ENCODE assay signal across 24 cellular contexts in the genomic region with DNA sequence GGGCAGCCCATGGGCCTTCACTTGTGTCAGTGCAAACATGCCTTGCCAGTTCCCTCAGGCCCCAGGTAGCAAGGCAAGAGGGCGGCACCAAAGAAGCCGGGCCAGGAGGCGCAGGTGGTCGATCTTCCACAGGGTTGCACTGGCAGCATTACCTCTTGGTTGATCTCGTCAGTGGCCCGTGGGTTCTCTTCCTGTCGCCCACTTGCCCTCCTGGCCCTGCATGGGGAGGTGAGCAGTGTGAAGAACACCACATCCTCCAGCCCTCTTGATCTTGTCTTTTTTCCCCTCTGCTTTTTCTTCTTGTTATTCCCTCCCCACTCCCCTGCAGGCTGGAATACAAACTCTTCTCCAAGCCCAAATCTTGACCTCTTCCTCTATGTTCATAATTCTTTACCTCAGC. TPM values are rescaled to one million over a fixed set of nuclear protein-coding genes. Genes with fewer than 3 reads are reported as not detected.
A peak's percentile ranks its signal among the peaks of the same experiment; 100 is the strongest.
DNase-seq lines count a peak whose midpoint lies in the region; ATAC-seq, FAIRE-seq and TF ChIP-seq lines count a peak whose summit lies in the region.
"Had no signal": no experiment of that assay in that cellular context is flagged by ENCODE, and none has a peak within 500 bp of the region (broad histone marks: within the 10 kb centered on the region; RNA-seq: fewer than 3 reads in every experiment).

No MANE protein-coding gene starts in this region.

- no peak overlapping the region for H3K4me3 Mint-ChIP-seq in activated CD4-positive, alpha-beta T cell treated with anti-CD3 and anti-CD28 coated beads, Interleukin-2, amount 10 ng/mL, durations not matched to agents 7 days and 5 days
- peak overlapping the region; percentile 42 for H3K4me3 Mint-ChIP-seq in stimulated activated effector memory CD8-positive, alpha-beta T cell treated with anti-CD3 and anti-CD28 coated beads, Interleukin-12 subunit alpha, Interleukin-12 subunit beta, amount 100 ng/mL, for 72 hours

- no peak overlapping the region for H3K18ac ChIP-seq in H1 (ENCODE audit: extremely low read depth, low read length)

- ATAC-seq in stimulated activated effector memory CD8-positive, alpha-beta T cell treated with anti-CD3 and anti-CD28 coated beads, Interleukin-12 subunit alpha, Interleukin-12 subunit beta, amount 100 ng/mL, for 72 hours = peak; percentile 57

- H3K9ac ChIP-seq in H1 (replicated peaks in 1 of 4; ENCODE audit: extremely low read depth in 1 of 4, low read depth in 3 of 4, low read length in 3 of 4) = no peak overlapping the region

- no peak overlapping the region for H3K4ac ChIP-seq in H1 (replicated peaks; ENCODE audit: insufficient read length, low read depth, low read length)

- no peaks in the 10 kb centered on the region; a peak in 1 of 8 replicates for H3K36me3 ChIP-seq in H1 (ENCODE audit: control insufficient read depth in 2 of 4, insufficient read depth in 4 of 4, low read length in 3 of 4)
- H3K36me3 ChIP-seq: BE2C, MG63 had no signal

- H2BK120ac ChIP-seq in H1 (replicated peaks; ENCODE audit: low read depth, low read length) = no peak overlapping the region

- TF ChIP-seq CTCF in H1 (IDR thresholded peaks at IDR 0.05; ENCODE audit: control extremely low read depth in 1 of 3, insufficient read depth in 1 of 3, low read depth in 1 of 3, low read length in 3 of 3) = no peak

- H4K8ac ChIP-seq in H1 (ENCODE audit: extremely low read depth, insufficient read depth, low read length) = no peak overlapping the region

- WGBS in H1 (ENCODE audit: extremely low coverage in 1 of 2, insufficient coverage in 1 of 2, insufficient read length in 1 of 2, insufficient replicate concordance in 2 of 2, low coverage in 1 of 2, low lambda C conversion rate in 2 of 2, missing lambda C conversion rate in 1 of 2), 2 experiments = 95% methylated on average over 7 of the region's 7 CpGs; no CpG with 5 or more reads in 1 of the 2 experiments

- H2BK15ac ChIP-seq in H1 (ENCODE audit: low read length) = no peak overlapping the region

- peak overlapping the region; percentile 52 for H3K27ac Mint-ChIP-seq in activated CD4-positive, alpha-beta T cell treated with anti-CD3 and anti-CD28 coated beads, Interleukin-2, amount 10 ng/mL, durations not matched to agents 7 days and 5 days
- H3K27ac Mint-ChIP-seq in stimulated activated effector memory CD8-positive, alpha-beta T cell treated with anti-CD3 and anti-CD28 coated beads, Interleukin-12 subunit alpha, Interleukin-12 subunit beta, amount 100 ng/mL, for 72 hours = peak overlapping the region; percentile 90

- H3K79me2 ChIP-seq in H1 (ENCODE audit: control insufficient read depth in 1 of 2, insufficient read depth in 2 of 2, low read length in 2 of 2) = 0 out of 4 replicates have a peak, but pooled peaks cover 0 to 4% of the 10 kb centered on the region in 2 experiments

- H3K4me2 ChIP-seq in H1 (ENCODE audit: insufficient read depth in 1 of 2, low read depth in 2 of 2, low read length in 2 of 2) = no peak overlapping the region
- H3K4me2 ChIP-seq: PC-9 had no signal

- H3K4me3 ChIP-seq in Jurkat, Clone E6-1 (ENCODE audit: low read length) = no peak overlapping the region
- no peak overlapping the region for H3K4me3 ChIP-seq in H1 (ENCODE audit: extremely low read depth in 1 of 4, insufficient read depth in 2 of 4, low read depth in 3 of 4, low read length in 4 of 4)
- H3K4me3 ChIP-seq: MG63, PC-9 had no signal

- no peak overlapping the region for H2AK5ac ChIP-seq in H1 (ENCODE audit: low read depth, low read length)

- H2BK5ac ChIP-seq in H1 (ENCODE audit: low read depth, low read length) = no peak overlapping the region

- peaks cover 10% of the 10 kb centered on the region for H3K23me2 ChIP-seq in H1 (ENCODE audit: low read depth, low read length)

- H3K9me3 Mint-ChIP-seq in activated CD4-positive, alpha-beta T cell treated with anti-CD3 and anti-CD28 coated beads, Interleukin-2, amount 10 ng/mL, durations not matched to agents 7 days and 5 days = no peaks in the 10 kb centered on the region
- H3K9me3 Mint-ChIP-seq in stimulated activated effector memory CD8-positive, alpha-beta T cell treated with anti-CD3 and anti-CD28 coated beads, Interleukin-12 subunit alpha, Interleukin-12 subunit beta, amount 100 ng/mL, for 72 hours = no peaks in the 10 kb centered on the region

- H2AFZ ChIP-seq in H1 (ENCODE audit: low read length) = no peak overlapping the region
- H2AFZ ChIP-seq: PC-9 had no signal

- H3K23ac ChIP-seq in H1 (ENCODE audit: insufficient read length) = no peak overlapping the region

- no peaks in the 10 kb centered on the region for H3K36me3 Mint-ChIP-seq in activated CD4-positive, alpha-beta T cell treated with anti-CD3 and anti-CD28 coated beads, Interleukin-2, amount 10 ng/mL, durations not matched to agents 7 days and 5 days (ENCODE audit: low read depth)
- no peaks in the 10 kb centered on the region for H3K36me3 Mint-ChIP-seq in stimulated activated effector memory CD8-positive, alpha-beta T cell treated with anti-CD3 and anti-CD28 coated beads, Interleukin-12 subunit alpha, Interleukin-12 subunit beta, amount 100 ng/mL, for 72 hours
- H3K36me3 Mint-ChIP-seq: CD4-positive, alpha-beta memory T cell had no signal

- no peak overlapping the region for H3K27ac ChIP-seq in H1 (ENCODE audit: low read depth, low read length)
- H3K27ac ChIP-seq: PC-9, RWPE1 had no signal

- H3K4me1 Mint-ChIP-seq in activated CD4-positive, alpha-beta T cell treated with anti-CD3 and anti-CD28 coated beads, Interleukin-2, amount 10 ng/mL, durations not matched to agents 7 days and 5 days = peaks cover 17% of the 10 kb centered on the region
- H3K4me1 Mint-ChIP-seq in stimulated activated effector memory CD8-positive, alpha-beta T cell treated with anti-CD3 and anti-CD28 coated beads, Interleukin-12 subunit alpha, Interleukin-12 subunit beta, amount 100 ng/mL, for 72 hours = peaks cover 19% of the 10 kb centered on the region

- no peak for TF ChIP-seq EP300 in H1 (IDR thresholded peaks at IDR 0.05; ENCODE audit: borderline replicate concordance in 1 of 2, low read depth in 2 of 2, low read length in 2 of 2)

- 0 out of 4 replicates have a peak, but pooled peaks cover 0 to 5% of the 10 kb centered on the region in 2 experiments for H3K9me3 ChIP-seq in H1 (ENCODE audit: insufficient read depth in 2 of 2, low read depth in 1 of 2, low read length in 1 of 2)
- H3K9me3 ChIP-seq: BE2C, MG63 had no signal

- H3K79me1 ChIP-seq in H1 (ENCODE audit: low read depth, low read length) = no peaks in the 10 kb centered on the region

- POLR2A ChIA-PET in activated CD4-positive, alpha-beta T cell treated with anti-CD3 and anti-CD28 coated beads, Interleukin-2, amount 10 ng/mL, durations not matched to agents 7 days and 5 days (lab: Charles Lee) = no interaction called here
- POLR2A ChIA-PET in H1 (lab: Charles Lee; ENCODE audit: partially characterized antibody) = no interaction called here

- no peak overlapping the region for H2BK20ac ChIP-seq in H1 (ENCODE audit: low read length)

- peaks cover 0 to 4% (median 1%) of the 10 kb centered on the region in 4 experiments; a peak in 3 of 7 replicates for H3K4me1 ChIP-seq in H1 (replicated peaks in 1 of 4; ENCODE audit: control insufficient read depth in 3 of 4, insufficient read depth in 4 of 4, low read length in 3 of 4)
- H3K4me1 ChIP-seq: BE2C had no signal

- no peak overlapping the region for H3K14ac ChIP-seq in H1 (ENCODE audit: insufficient read length)

- H4K20me1 ChIP-seq in H1 (replicated peaks in 1 of 2; ENCODE audit: control insufficient read depth in 1 of 2, insufficient read depth in 2 of 2, low read length in 2 of 2) = peaks cover 0 to 5% of the 10 kb centered on the region in 2 experiments

- no peak overlapping the region for H2BK12ac ChIP-seq in H1 (ENCODE audit: low read depth, low read length)

- no peak for TF ChIP-seq RAD21 in H1 (IDR thresholded peaks at IDR 0.05 in 1 of 2, conservative IDR thresholded peaks at IDR 0.05 in 1 of 2; ENCODE audit: low read depth in 2 of 2, low read length in 2 of 2)

- peak overlapping the region; percentile 61 for H4K91ac ChIP-seq in H1 (replicated peaks; ENCODE audit: insufficient read length, low read length)

- CTCF ChIA-PET in activated CD4-positive, alpha-beta T cell treated with anti-CD3 and anti-CD28 coated beads, Interleukin-2, amount 10 ng/mL, durations not matched to agents 7 days and 5 days (lab: Charles Lee) = no interaction called here
- CTCF ChIA-PET in H1 (lab: Charles Lee; ENCODE audit: partially characterized antibody) = interaction anchor here (1.2 kb wide), 1 partner anchor 13 kb away, joined by 4 read pairs; no protein-coding TSS in a partner anchor

- peaks cover 5% of the 10 kb centered on the region for H3K27me3 Mint-ChIP-seq in activated CD4-positive, alpha-beta T cell treated with anti-CD3 and anti-CD28 coated beads, Interleukin-2, amount 10 ng/mL, durations not matched to agents 7 days and 5 days

- TF ChIP-seq POLR2A in H1 (IDR thresholded peaks at IDR 0.05; ENCODE audit: control extremely low read depth in 1 of 2, low read depth in 2 of 2, low read length in 2 of 2) = no peak

- DNase-seq in activated CD4-positive, alpha-beta T cell treated with anti-CD3 and anti-CD28 coated beads, Interleukin-2, amount 10 ng/mL, durations not matched to agents 7 days and 5 days = no peak
- DNase-seq in activated CD4-positive, alpha-beta T cell treated with anti-CD3 and anti-CD28 coated beads, Interleukin-2, amount 50 U/mL, for 4 hours = no peak
- DNase-seq in Jurkat, Clone E6-1 (ENCODE audit: low read depth, low spot score) = peak; percentile 28
- DNase-seq in H1 (ENCODE audit: low read depth in 1 of 2, low spot score in 2 of 2) = no peak
- DNase-seq in stimulated activated effector memory CD8-positive, alpha-beta T cell treated with anti-CD3 and anti-CD28 coated beads, Interleukin-12 subunit alpha, Interleukin-12 subunit beta, amount 100 ng/mL, for 72 hours (ENCODE audit: low spot score in 2 of 2) = no peak
- DNase-seq in D341Med (ENCODE audit: low spot score) = no peak
- no peak for DNase-seq in 8988T
- DNase-seq: BE2C; CD4-positive, alpha-beta memory T cell; DMS79; GOT3; Karpas-422; MG63; NCI-H1048; NCI-H1436; NCI-H1930; NCI-H226; NCI-H524 treated with DMSO at 0.1 percent for 48 hours; PC-9; SIG-M5 had no signal

- peaks cover 0 to 7% (median 0%) of the 10 kb centered on the region in 4 experiments; a peak in 2 of 7 replicates for H3K27me3 ChIP-seq in H1 (replicated peaks in 1 of 4; ENCODE audit: control insufficient read depth in 3 of 4, extremely low read depth in 1 of 4, insufficient read depth in 3 of 4, low read length in 3 of 4)
- H3K27me3 ChIP-seq: BE2C, MG63 had no signal

- no peak for FAIRE-seq in H1 (lab: Jason Lieb, UNC)
- FAIRE-seq: A204.1, D721Med had no signal

- H3K56ac ChIP-seq in H1 (replicated peaks; ENCODE audit: insufficient read length, low read depth, low read length) = no peak overlapping the region

- no peak overlapping the region for H4K5ac ChIP-seq in H1 (ENCODE audit: insufficient read length, low read depth, low read length)

RNA-seq across cellular contexts. Expression of a gene that starts 3.0 kb away (rescaled TPM):
- not detected for total RNA-seq in activated CD4-positive, alpha-beta T cell treated with anti-CD3 and anti-CD28 coated beads, Interleukin-2, amount 10 ng/mL, durations not matched to agents 7 days and 5 days
- not detected for polyA plus RNA-seq in Jurkat, Clone E6-1 (2012; ENCODE audit: insufficient read depth, insufficient read length)
- total RNA-seq in H1 (2021; fragmentation: NEBNext Ultra II Directional; extraction: Animal tissue kit (Norgen Biotek cat#: 25700)) = not detected in 2 replicates
- 0.72 and 2.0 TPM in 2 replicates for polyA plus RNA-seq in H1 (2011; rRNA removed)
- polyA plus RNA-seq in H1 (2011; cell fraction: cytosol; rRNA removed) = 1.2 TPM
- 0.81 TPM for polyA plus RNA-seq in H1 (2011; cell fraction: nucleus; rRNA removed)
- polyA plus RNA-seq in H1 (2012, experiment 1 of 2) = 0.79 to 2.8 TPM (median 2.4 TPM) in 4 replicates
- polyA plus RNA-seq in H1 (2012, experiment 2 of 2) = not detected
- not detected for polyA plus RNA-seq in H1 (2013, experiment 1 of 2)
- 0.22 TPM for polyA plus RNA-seq in H1 (2013, experiment 2 of 2)
- not detected in 2 replicates for polyA minus RNA-seq in H1 (2011; rRNA and poly(A)+ RNA removed)
- not detected for polyA minus RNA-seq in H1 (2011; cell fraction: cytosol; rRNA and poly(A)+ RNA removed)
- polyA minus RNA-seq in H1 (2011; cell fraction: nucleus; rRNA and poly(A)+ RNA removed) = not detected
- total RNA-seq: CD4-positive, alpha-beta memory T cell; HT-29; PC-9 had no signal
- polyA plus RNA-seq: CD4-positive, alpha-beta memory T cell had no signal

RNA-seq across cellular contexts. Expression of a gene that starts 16.2 kb away (rescaled TPM):
- total RNA-seq in activated CD4-positive, alpha-beta T cell treated with anti-CD3 and anti-CD28 coated beads, Interleukin-2, amount 10 ng/mL, durations not matched to agents 7 days and 5 days = not detected
- not detected for polyA plus RNA-seq in Jurkat, Clone E6-1 (2012; ENCODE audit: insufficient read depth, insufficient read length)
- not detected in 2 replicates for total RNA-seq in H1 (2021; fragmentation: NEBNext Ultra II Directional; extraction: Animal tissue kit (Norgen Biotek cat#: 25700))
- not detected in 2 replicates for polyA plus RNA-seq in H1 (2011; rRNA removed)
- not detected for polyA plus RNA-seq in H1 (2011; cell fraction: cytosol; rRNA removed)
- not detected for polyA plus RNA-seq in H1 (2011; cell fraction: nucleus; rRNA removed)
- not detected in 4 replicates for polyA plus RNA-seq in H1 (2012, experiment 1 of 2)
- not detected for polyA plus RNA-seq in H1 (2012, experiment 2 of 2)
- not detected for polyA plus RNA-seq in H1 (2013, experiment 1 of 2)
- polyA plus RNA-seq in H1 (2013, experiment 2 of 2) = not detected
- not detected in 2 replicates for polyA minus RNA-seq in H1 (2011; rRNA and poly(A)+ RNA removed)
- polyA minus RNA-seq in H1 (2011; cell fraction: cytosol; rRNA and poly(A)+ RNA removed) = not detected
- polyA minus RNA-seq in H1 (2011; cell fraction: nucleus; rRNA and poly(A)+ RNA removed) = not detected
- total RNA-seq: CD4-positive, alpha-beta memory T cell; HT-29; PC-9 had no signal
- polyA plus RNA-seq: CD4-positive, alpha-beta memory T cell had no signal

RNA-seq across cellular contexts. Expression of a gene that starts 34.4 kb away (rescaled TPM):
- 10 to 100 TPM; 14.9 to 15.4 TPM for total RNA-seq in activated CD4-positive, alpha-beta T cell treated with anti-CD3 and anti-CD28 coated beads, Interleukin-2, amount 10 ng/mL, durations not matched to agents 7 days and 5 days
- 8.5 TPM for polyA plus RNA-seq in Jurkat, Clone E6-1 (2012; ENCODE audit: insufficient read depth, insufficient read length)
- 12.3 and 12.8 TPM in 2 replicates for total RNA-seq in H1 (2021; fragmentation: NEBNext Ultra II Directional; extraction: Animal tissue kit (Norgen Biotek cat#: 25700))
- polyA plus RNA-seq in H1 (2011; rRNA removed) = 3.5 and 6.2 TPM in 2 replicates
- 9.2 TPM for polyA plus RNA-seq in H1 (2011; cell fraction: cytosol; rRNA removed)
- 4.4 TPM for polyA plus RNA-seq in H1 (2011; cell fraction: nucleus; rRNA removed)
- polyA plus RNA-seq in H1 (2012, experiment 1 of 2) = 6.8 to 9.9 TPM (median 8.6 TPM) in 4 replicates
- polyA plus RNA-seq in H1 (2012, experiment 2 of 2) = 0.73 TPM
- 6.0 TPM for polyA plus RNA-seq in H1 (2013, experiment 1 of 2)
- polyA plus RNA-seq in H1 (2013, experiment 2 of 2) = 5.6 TPM
- 7.5 and 9.9 TPM in 2 replicates for polyA minus RNA-seq in H1 (2011; rRNA and poly(A)+ RNA removed)
- 7.9 TPM for polyA minus RNA-seq in H1 (2011; cell fraction: cytosol; rRNA and poly(A)+ RNA removed)
- polyA minus RNA-seq in H1 (2011; cell fraction: nucleus; rRNA and poly(A)+ RNA removed) = 18.6 TPM

RNA-seq across cellular contexts. Expression of a gene that starts 35.3 kb away (rescaled TPM):
- total RNA-seq in activated CD4-positive, alpha-beta T cell treated with anti-CD3 and anti-CD28 coated beads, Interleukin-2, amount 10 ng/mL, durations not matched to agents 7 days and 5 days = not detected
- not detected for polyA plus RNA-seq in Jurkat, Clone E6-1 (2012; ENCODE audit: insufficient read depth, insufficient read length)
- total RNA-seq in H1 (2021; fragmentation: NEBNext Ultra II Directional; extraction: Animal tissue kit (Norgen Biotek cat#: 25700)) = not detected in 2 replicates
- not detected in 2 replicates for polyA plus RNA-seq in H1 (2011; rRNA removed)
- not detected for polyA plus RNA-seq in H1 (2011; cell fraction: cytosol; rRNA removed)
- not detected for polyA plus RNA-seq in H1 (2011; cell fraction: nucleus; rRNA removed)
- not detected in 4 replicates for polyA plus RNA-seq in H1 (2012, experiment 1 of 2)
- not detected for polyA plus RNA-seq in H1 (2012, experiment 2 of 2)
- polyA plus RNA-seq in H1 (2013, experiment 1 of 2) = not detected
- polyA plus RNA-seq in H1 (2013, experiment 2 of 2) = not detected
- not detected in 2 replicates for polyA minus RNA-seq in H1 (2011; rRNA and poly(A)+ RNA removed)
- not detected for polyA minus RNA-seq in H1 (2011; cell fraction: cytosol; rRNA and poly(A)+ RNA removed)
- polyA minus RNA-seq in H1 (2011; cell fraction: nucleus; rRNA and poly(A)+ RNA removed) = not detected
- total RNA-seq: CD4-positive, alpha-beta memory T cell; HT-29; PC-9 had no signal
- polyA plus RNA-seq: CD4-positive, alpha-beta memory T cell had no signal
